ENCODE assay signal across 12 cellular contexts in the genomic region with DNA sequence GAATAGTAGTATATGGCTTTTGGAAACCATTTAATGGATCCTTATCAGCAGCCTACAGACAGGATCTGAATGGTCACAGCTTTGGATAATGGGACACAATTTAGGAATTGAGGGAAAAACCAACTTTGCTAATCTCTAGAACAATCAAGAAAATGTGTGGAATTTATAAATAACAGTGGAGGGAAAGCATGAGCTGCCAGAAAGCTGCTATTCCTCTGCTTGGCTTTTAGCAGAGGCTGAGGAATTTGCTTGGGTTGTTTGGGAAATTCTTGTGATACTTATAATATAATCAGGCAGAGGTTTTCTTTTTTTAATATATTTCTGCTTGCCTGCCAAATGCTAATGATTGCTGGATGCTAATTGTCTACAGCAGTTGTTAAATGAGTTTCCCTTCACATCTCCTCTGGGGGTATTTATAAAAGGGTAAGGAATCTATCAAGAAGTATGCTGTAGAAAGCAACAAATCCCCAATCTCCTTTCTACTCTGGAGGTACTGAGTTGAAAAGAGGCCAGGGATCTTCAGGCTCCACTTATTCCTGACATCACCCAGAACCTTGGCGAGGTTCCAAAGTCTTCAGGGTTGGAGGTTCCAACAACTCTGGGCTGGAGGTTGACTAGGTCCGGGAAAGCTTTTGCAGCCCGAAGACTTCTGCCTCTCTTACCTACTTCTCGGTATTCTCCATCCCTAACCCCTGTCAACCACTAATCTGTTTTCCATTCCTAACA.
DNase-seq lines count a peak whose midpoint lies in the region; ATAC-seq and TF ChIP-seq lines count a peak whose summit lies in the region.
"Had no signal": no experiment of that assay in that cellular context is flagged by ENCODE, and none has a peak within 500 bp of the region (broad histone marks: within the 10 kb centered on the region; RNA-seq: fewer than 3 reads in every experiment).

No MANE protein-coding gene starts in this region.

- no peak overlapping the region for H3K27ac ChIP-seq in SK-N-SH (ENCODE audit: low read depth in 2 of 2, low read length in 1 of 2)
- no peak overlapping the region for H3K27ac ChIP-seq in smooth muscle cell (ENCODE audit: low read depth)

- no peaks in the 10 kb centered on the region for H3K4me1 ChIP-seq in SK-N-SH (ENCODE audit: control insufficient read depth in 1 of 2, insufficient read depth in 2 of 2, low read depth in 1 of 2, low read length in 1 of 2)
- peaks cover 8% of the 10 kb centered on the region for H3K4me1 ChIP-seq in smooth muscle cell (ENCODE audit: low read depth)

- no peak for TF ChIP-seq EP300 in SK-N-SH (IDR thresholded peaks at IDR 0.05; ENCODE audit: borderline replicate concordance in 1 of 2, low read depth in 1 of 2, low read length in 1 of 2)

- H3K36me3 ChIP-seq in SK-N-SH (replicated peaks in 1 of 2; ENCODE audit: control insufficient read depth in 1 of 2, insufficient read depth in 2 of 2, low read length in 1 of 2) (no peaks in the 10 kb centered on the region), smooth muscle cell (ENCODE audit: low read depth) (no peaks in the 10 kb centered on the region)

- TF ChIP-seq CTCF in SK-N-SH (IDR thresholded peaks at IDR 0.05) = no peak
- TF ChIP-seq CTCF in fibroblast of villous mesenchyme (IDR thresholded peaks at IDR 0.05; ENCODE audit: insufficient read depth, low read depth, low read length) = no peak
- no peak for TF ChIP-seq CTCF in smooth muscle cell (IDR thresholded peaks at IDR 0.05; ENCODE audit: borderline replicate concordance, insufficient read depth, poor library complexity, severe bottlenecking)

- no peak for TF ChIP-seq RAD21 in SK-N-SH (IDR thresholded peaks at IDR 0.05; ENCODE audit: low read length)

- no peaks in the 10 kb centered on the region for H3F3A ChIP-seq in SK-N-SH (replicated peaks; ENCODE audit: insufficient read depth)
- no peaks in the 10 kb centered on the region for H3F3A ChIP-seq in smooth muscle cell (ENCODE audit: low read depth)

- no peaks in the 10 kb centered on the region for H4K20me1 ChIP-seq in SK-N-SH (ENCODE audit: insufficient read depth)
- no peaks in the 10 kb centered on the region for H4K20me1 ChIP-seq in smooth muscle cell (ENCODE audit: low read depth)

- H3K27me3 ChIP-seq in SK-N-SH (ENCODE audit: insufficient read depth) = no peaks in the 10 kb centered on the region; the same call in 1 of the 2 replicates
- H3K27me3 ChIP-seq in smooth muscle cell (ENCODE audit: low read depth) = no peaks in the 10 kb centered on the region

- H3K9ac ChIP-seq in SK-N-SH = no peak overlapping the region
- H3K9ac ChIP-seq in smooth muscle cell (ENCODE audit: low read depth) = no peak overlapping the region

- H3K79me2 ChIP-seq in SK-N-SH (ENCODE audit: insufficient read depth) = no peaks in the 10 kb centered on the region
- no peaks in the 10 kb centered on the region for H3K79me2 ChIP-seq in smooth muscle cell (ENCODE audit: low read depth)

- ATAC-seq in HG02571 (IDR thresholded peaks at IDR 0.05; ENCODE audit: unreplicated experiment) (no peak), HG02610 (IDR thresholded peaks at IDR 0.05; ENCODE audit: unreplicated experiment) (no peak)
- ATAC-seq: activated CD4-positive, CD25-positive, alpha-beta regulatory T cell treated with anti-CD3 and anti-CD28 coated beads, Interleukin-2, amount 50 U/mL, for 24 hours; activated T-helper 17 cell treated with anti-CD3 and anti-CD28 coated beads, Interleukin-2, amount 50 U/mL, for 72 hours had no signal

- CTCF ChIA-PET in SK-N-SH (lab: Yijun Ruan, JAX) = no interaction called here

- POLR2A ChIA-PET in SK-N-SH (lab: Yijun Ruan, JAX) = no interaction called here

- H3K4me2 ChIP-seq in SK-N-SH (peak overlapping the region; percentile 26; the same call in 1 of the 2 replicates), smooth muscle cell (no peak overlapping the region)

- no peak overlapping the region for H3K4me3 ChIP-seq in SK-N-SH (ENCODE audit: low read depth in 2 of 2, low read length in 1 of 2)
- no peak overlapping the region for H3K4me3 ChIP-seq in fibroblast of villous mesenchyme (ENCODE audit: low read depth, low read length)
- no peak overlapping the region for H3K4me3 ChIP-seq in smooth muscle cell

- H3K9me2 ChIP-seq in SK-N-SH = no peaks in the 10 kb centered on the region

- DNase-seq in H4 (ENCODE audit: low spot score) (peak; percentile 41), SK-N-SH (peak; percentile 6), fibroblast of villous mesenchyme (ENCODE audit: low read depth) (peak; percentile 15), smooth muscle cell (lab: John Stamatoyannopoulos, UW; ENCODE audit: unreplicated experiment) (no peak), GM19238 (ENCODE audit: insufficient read length, low spot score) (no peak)
- DNase-seq: DMS153, NCI-H2227 treated with DMSO at 0.1 percent for 48 hours, retina had no signal

- WGBS in SK-N-SH (ENCODE audit: low lambda C conversion rate) = 36% methylated on average over 4 of the region's 4 CpGs
- 89% methylated on average over 4 of the region's 4 CpGs for WGBS in smooth muscle cell (ENCODE audit: low lambda C conversion rate)

- no peaks in the 10 kb centered on the region for H3K9me3 ChIP-seq in SK-N-SH
- H3K9me3 ChIP-seq in smooth muscle cell (replicated peaks; ENCODE audit: low read depth) = no peaks in the 10 kb centered on the region

- H2AFZ ChIP-seq in SK-N-SH (ENCODE audit: low read depth) = no peak overlapping the region; the same call in 1 of the 2 replicates
- peak overlapping the region; percentile 66 for H2AFZ ChIP-seq in smooth muscle cell (ENCODE audit: low read depth)

TF ChIP-seq in SK-N-SH, 30 proteins besides CTCF, POLR2A, EP300 and RAD21:
- no peak for TF ChIP-seq RXRA (IDR thresholded peaks at IDR 0.05; ENCODE audit: borderline replicate concordance, low read depth)

Comparison
In these comparisons a context has a peak if more than half of its experiments do, and no peak if none do; other contexts are left out.
1. DNase-seq: peak in H4 (single experiment), SK-N-SH (single experiment) and fibroblast of villous mesenchyme (single experiment); none in smooth muscle cell (single experiment) and GM19238 (single experiment).